In the genomic region with DNA sequence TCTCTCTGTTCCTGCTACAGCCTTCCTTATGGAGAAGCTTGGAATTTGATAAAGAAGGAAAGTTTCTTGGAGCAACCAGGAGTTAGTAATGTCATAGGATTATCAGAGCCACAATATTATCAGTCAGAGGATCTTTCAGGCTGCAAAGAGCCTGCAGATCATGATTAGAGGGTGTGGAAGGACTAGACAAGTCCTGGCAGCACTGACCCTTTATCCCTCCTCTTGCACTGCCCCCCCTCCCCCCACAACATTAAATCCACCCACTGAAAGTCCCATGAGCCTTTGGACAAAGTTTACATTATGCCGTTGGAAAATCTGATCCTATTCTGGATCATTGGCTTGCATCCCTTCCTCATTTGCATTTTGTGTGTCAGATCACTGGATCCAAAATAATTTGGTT, we compare ENCODE assay signal across 1 cellular context.
TF ChIP-seq lines count a peak whose summit lies in the region.

No MANE protein-coding gene starts in this region.

TF ChIP-seq in K562, 482 proteins besides CTCF, POLR2A, EP300 and RAD21 (continued from another document and continues in another):
- TF ChIP-seq, protein P1, sequence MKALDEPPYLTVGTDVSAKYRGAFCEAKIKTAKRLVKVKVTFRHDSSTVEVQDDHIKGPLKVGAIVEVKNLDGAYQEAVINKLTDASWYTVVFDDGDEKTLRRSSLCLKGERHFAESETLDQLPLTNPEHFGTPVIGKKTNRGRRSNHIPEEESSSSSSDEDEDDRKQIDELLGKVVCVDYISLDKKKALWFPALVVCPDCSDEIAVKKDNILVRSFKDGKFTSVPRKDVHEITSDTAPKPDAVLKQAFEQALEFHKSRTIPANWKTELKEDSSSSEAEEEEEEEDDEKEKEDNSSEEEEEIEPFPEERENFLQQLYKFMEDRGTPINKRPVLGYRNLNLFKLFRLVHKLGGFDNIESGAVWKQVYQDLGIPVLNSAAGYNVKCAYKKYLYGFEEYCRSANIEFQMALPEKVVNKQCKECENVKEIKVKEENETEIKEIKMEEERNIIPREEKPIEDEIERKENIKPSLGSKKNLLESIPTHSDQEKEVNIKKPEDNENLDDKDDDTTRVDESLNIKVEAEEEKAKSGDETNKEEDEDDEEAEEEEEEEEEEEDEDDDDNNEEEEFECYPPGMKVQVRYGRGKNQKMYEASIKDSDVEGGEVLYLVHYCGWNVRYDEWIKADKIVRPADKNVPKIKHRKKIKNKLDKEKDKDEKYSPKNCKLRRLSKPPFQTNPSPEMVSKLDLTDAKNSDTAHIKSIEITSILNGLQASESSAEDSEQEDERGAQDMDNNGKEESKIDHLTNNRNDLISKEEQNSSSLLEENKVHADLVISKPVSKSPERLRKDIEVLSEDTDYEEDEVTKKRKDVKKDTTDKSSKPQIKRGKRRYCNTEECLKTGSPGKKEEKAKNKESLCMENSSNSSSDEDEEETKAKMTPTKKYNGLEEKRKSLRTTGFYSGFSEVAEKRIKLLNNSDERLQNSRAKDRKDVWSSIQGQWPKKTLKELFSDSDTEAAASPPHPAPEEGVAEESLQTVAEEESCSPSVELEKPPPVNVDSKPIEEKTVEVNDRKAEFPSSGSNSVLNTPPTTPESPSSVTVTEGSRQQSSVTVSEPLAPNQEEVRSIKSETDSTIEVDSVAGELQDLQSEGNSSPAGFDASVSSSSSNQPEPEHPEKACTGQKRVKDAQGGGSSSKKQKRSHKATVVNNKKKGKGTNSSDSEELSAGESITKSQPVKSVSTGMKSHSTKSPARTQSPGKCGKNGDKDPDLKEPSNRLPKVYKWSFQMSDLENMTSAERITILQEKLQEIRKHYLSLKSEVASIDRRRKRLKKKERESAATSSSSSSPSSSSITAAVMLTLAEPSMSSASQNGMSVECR (CRISPR knock-in tag; IDR thresholded peaks at IDR 0.05): no peak
- TF ChIP-seq SP2 (IDR thresholded peaks at IDR 0.05; ENCODE audit: extremely low read depth, low read depth, low read length, poor library complexity, severe bottlenecking) (no peak), TAF1 (IDR thresholded peaks at IDR 0.05; ENCODE audit: control insufficient read depth, extremely low read depth, insufficient read depth, low read length, severe bottlenecking) (no peak), ARID2 (IDR thresholded peaks at IDR 0.05) (no peak), TBL1XR1 (IDR thresholded peaks at IDR 0.05; ENCODE audit: low read length in 2 of 2) (0 out of 4 replicates have a peak, but pooled peaks of 1 of the 2 experiments have one; percentile 24), EGR1 (conservative IDR thresholded peaks at IDR 0.05) (peak; percentile 67), NFE2L1 (tag; IDR thresholded peaks at IDR 0.05; ENCODE audit: borderline replicate concordance, low read depth) (no peak), ZNF184 (CRISPR knock-in tag; IDR thresholded peaks at IDR 0.05) (no peak), CHD1 (IDR thresholded peaks at IDR 0.05; ENCODE audit: low read length) (no peak), CAMTA2 (CRISPR knock-in tag; conservative IDR thresholded peaks at IDR 0.05) (no peak), CXXC5 (CRISPR knock-in tag; IDR thresholded peaks at IDR 0.05) (no peak), NFIX (CRISPR knock-in tag; IDR thresholded peaks at IDR 0.05; ENCODE audit: low read depth) (no peak), ZNF695 (CRISPR knock-in tag; IDR thresholded peaks at IDR 0.05) (no peak), PHB2 (IDR thresholded peaks at IDR 0.05; ENCODE audit: low read depth) (no peak), NFE2 (IDR thresholded peaks at IDR 0.05; ENCODE audit: low read depth) (no peak), RCOR1 (IDR thresholded peaks at IDR 0.05; ENCODE audit: borderline replicate concordance in 1 of 2, low read depth in 2 of 2, low read length in 2 of 2) (peak in 1 of 2 experiments; percentile 6; a peak in 1 of 4 replicates), HDAC1 (IDR thresholded peaks at IDR 0.05) (no peak), ZNF707 (CRISPR knock-in tag; conservative IDR thresholded peaks at IDR 0.05) (no peak), ADNP (tag; IDR thresholded peaks at IDR 0.05) (no peak), BDP1 (IDR thresholded peaks at IDR 0.05; ENCODE audit: insufficient read depth, insufficient read length) (no peak), ZNF239 (CRISPR knock-in tag; IDR thresholded peaks at IDR 0.05) (no peak), GTF2A2 (tag; IDR thresholded peaks at IDR 0.05) (no peak), PHB (CRISPR knock-in tag; IDR thresholded peaks at IDR 0.05) (no peak), BRD9 (IDR thresholded peaks at IDR 0.05; ENCODE audit: low read depth, partially characterized antibody) (no peak), RFX7 (CRISPR knock-in tag; IDR thresholded peaks at IDR 0.05) (no peak), SIRT6 (IDR thresholded peaks at IDR 0.05; ENCODE audit: low read depth, low read length) (no peak)
- TF ChIP-seq, protein P2, sequence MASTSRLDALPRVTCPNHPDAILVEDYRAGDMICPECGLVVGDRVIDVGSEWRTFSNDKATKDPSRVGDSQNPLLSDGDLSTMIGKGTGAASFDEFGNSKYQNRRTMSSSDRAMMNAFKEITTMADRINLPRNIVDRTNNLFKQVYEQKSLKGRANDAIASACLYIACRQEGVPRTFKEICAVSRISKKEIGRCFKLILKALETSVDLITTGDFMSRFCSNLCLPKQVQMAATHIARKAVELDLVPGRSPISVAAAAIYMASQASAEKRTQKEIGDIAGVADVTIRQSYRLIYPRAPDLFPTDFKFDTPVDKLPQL (IDR thresholded peaks at IDR 0.05; ENCODE audit: extremely low read depth, insufficient read length): no peak
- TF ChIP-seq, protein P3, sequence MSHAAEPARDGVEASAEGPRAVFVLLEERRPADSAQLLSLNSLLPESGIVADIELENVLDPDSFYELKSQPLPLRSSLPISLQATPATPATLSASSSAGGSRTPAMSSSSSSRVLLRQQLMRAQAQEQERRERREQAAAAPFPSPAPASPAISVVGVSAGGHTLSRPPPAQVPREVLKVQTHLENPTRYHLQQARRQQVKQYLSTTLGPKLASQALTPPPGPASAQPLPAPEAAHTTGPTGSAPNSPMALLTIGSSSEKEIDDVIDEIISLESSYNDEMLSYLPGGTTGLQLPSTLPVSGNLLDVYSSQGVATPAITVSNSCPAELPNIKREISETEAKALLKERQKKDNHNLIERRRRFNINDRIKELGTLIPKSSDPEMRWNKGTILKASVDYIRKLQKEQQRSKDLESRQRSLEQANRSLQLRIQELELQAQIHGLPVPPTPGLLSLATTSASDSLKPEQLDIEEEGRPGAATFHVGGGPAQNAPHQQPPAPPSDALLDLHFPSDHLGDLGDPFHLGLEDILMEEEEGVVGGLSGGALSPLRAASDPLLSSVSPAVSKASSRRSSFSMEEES (CRISPR knock-in tag; IDR thresholded peaks at IDR 0.05): no peak
- TF ChIP-seq, protein P4, sequence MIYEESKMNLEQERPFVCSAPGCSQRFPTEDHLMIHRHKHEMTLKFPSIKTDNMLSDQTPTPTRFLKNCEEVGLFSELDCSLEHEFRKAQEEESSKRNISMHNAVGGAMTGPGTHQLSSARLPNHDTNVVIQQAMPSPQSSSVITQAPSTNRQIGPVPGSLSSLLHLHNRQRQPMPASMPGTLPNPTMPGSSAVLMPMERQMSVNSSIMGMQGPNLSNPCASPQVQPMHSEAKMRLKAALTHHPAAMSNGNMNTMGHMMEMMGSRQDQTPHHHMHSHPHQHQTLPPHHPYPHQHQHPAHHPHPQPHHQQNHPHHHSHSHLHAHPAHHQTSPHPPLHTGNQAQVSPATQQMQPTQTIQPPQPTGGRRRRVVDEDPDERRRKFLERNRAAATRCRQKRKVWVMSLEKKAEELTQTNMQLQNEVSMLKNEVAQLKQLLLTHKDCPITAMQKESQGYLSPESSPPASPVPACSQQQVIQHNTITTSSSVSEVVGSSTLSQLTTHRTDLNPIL (CRISPR knock-in tag; IDR thresholded peaks at IDR 0.05): no peak
- TF ChIP-seq, protein P5, sequence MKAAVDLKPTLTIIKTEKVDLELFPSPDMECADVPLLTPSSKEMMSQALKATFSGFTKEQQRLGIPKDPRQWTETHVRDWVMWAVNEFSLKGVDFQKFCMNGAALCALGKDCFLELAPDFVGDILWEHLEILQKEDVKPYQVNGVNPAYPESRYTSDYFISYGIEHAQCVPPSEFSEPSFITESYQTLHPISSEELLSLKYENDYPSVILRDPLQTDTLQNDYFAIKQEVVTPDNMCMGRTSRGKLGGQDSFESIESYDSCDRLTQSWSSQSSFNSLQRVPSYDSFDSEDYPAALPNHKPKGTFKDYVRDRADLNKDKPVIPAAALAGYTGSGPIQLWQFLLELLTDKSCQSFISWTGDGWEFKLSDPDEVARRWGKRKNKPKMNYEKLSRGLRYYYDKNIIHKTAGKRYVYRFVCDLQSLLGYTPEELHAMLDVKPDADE (conservative IDR thresholded peaks at IDR 0.05; ENCODE audit: control insufficient read depth, low read depth, low read length): no peak
- TF ChIP-seq, protein P6, sequence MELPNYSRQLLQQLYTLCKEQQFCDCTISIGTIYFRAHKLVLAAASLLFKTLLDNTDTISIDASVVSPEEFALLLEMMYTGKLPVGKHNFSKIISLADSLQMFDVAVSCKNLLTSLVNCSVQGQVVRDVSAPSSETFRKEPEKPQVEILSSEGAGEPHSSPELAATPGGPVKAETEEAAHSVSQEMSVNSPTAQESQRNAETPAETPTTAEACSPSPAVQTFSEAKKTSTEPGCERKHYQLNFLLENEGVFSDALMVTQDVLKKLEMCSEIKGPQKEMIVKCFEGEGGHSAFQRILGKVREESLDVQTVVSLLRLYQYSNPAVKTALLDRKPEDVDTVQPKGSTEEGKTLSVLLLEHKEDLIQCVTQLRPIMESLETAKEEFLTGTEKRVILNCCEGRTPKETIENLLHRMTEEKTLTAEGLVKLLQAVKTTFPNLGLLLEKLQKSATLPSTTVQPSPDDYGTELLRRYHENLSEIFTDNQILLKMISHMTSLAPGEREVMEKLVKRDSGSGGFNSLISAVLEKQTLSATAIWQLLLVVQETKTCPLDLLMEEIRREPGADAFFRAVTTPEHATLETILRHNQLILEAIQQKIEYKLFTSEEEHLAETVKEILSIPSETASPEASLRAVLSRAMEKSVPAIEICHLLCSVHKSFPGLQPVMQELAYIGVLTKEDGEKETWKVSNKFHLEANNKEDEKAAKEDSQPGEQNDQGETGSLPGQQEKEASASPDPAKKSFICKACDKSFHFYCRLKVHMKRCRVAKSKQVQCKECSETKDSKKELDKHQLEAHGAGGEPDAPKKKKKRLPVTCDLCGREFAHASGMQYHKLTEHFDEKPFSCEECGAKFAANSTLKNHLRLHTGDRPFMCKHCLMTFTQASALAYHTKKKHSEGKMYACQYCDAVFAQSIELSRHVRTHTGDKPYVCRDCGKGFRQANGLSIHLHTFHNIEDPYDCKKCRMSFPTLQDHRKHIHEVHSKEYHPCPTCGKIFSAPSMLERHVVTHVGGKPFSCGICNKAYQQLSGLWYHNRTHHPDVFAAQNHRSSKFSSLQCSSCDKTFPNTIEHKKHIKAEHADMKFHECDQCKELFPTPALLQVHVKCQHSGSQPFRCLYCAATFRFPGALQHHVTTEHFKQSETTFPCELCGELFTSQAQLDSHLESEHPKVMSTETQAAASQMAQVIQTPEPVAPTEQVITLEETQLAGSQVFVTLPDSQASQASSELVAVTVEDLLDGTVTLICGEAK (IDR thresholded peaks at IDR 0.05): no peak
- TF ChIP-seq, protein P6 (CRISPR knock-in tag; IDR thresholded peaks at IDR 0.05): no peak
- TF ChIP-seq, protein P7, sequence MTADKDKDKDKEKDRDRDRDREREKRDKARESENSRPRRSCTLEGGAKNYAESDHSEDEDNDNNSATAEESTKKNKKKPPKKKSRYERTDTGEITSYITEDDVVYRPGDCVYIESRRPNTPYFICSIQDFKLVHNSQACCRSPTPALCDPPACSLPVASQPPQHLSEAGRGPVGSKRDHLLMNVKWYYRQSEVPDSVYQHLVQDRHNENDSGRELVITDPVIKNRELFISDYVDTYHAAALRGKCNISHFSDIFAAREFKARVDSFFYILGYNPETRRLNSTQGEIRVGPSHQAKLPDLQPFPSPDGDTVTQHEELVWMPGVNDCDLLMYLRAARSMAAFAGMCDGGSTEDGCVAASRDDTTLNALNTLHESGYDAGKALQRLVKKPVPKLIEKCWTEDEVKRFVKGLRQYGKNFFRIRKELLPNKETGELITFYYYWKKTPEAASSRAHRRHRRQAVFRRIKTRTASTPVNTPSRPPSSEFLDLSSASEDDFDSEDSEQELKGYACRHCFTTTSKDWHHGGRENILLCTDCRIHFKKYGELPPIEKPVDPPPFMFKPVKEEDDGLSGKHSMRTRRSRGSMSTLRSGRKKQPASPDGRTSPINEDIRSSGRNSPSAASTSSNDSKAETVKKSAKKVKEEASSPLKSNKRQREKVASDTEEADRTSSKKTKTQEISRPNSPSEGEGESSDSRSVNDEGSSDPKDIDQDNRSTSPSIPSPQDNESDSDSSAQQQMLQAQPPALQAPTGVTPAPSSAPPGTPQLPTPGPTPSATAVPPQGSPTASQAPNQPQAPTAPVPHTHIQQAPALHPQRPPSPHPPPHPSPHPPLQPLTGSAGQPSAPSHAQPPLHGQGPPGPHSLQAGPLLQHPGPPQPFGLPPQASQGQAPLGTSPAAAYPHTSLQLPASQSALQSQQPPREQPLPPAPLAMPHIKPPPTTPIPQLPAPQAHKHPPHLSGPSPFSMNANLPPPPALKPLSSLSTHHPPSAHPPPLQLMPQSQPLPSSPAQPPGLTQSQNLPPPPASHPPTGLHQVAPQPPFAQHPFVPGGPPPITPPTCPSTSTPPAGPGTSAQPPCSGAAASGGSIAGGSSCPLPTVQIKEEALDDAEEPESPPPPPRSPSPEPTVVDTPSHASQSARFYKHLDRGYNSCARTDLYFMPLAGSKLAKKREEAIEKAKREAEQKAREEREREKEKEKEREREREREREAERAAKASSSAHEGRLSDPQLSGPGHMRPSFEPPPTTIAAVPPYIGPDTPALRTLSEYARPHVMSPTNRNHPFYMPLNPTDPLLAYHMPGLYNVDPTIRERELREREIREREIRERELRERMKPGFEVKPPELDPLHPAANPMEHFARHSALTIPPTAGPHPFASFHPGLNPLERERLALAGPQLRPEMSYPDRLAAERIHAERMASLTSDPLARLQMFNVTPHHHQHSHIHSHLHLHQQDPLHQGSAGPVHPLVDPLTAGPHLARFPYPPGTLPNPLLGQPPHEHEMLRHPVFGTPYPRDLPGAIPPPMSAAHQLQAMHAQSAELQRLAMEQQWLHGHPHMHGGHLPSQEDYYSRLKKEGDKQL (CRISPR knock-in tag; IDR thresholded peaks at IDR 0.05; ENCODE audit: borderline replicate concordance): no peak
